8 cellular contexts compared by ENCODE assay signal in genomic region chr12:113260636-113261300, GRCh38. TPM values are rescaled to one million over a fixed set of nuclear protein-coding genes. Genes with fewer than 3 reads are reported as not detected.
DNase-seq lines count a peak whose midpoint lies in the region; ATAC-seq and TF ChIP-seq lines count a peak whose summit lies in the region.
"Had no signal": no experiment of that assay in that cellular context is flagged by ENCODE, and none has a peak within 500 bp of the region (broad histone marks: within the 10 kb centered on the region; RNA-seq: fewer than 3 reads in every experiment).

No MANE protein-coding gene starts in this region.

- H3K4me3 Mint-ChIP-seq in activated T-helper 17 cell treated with anti-CD3 and anti-CD28 coated beads, Interleukin-2, amount 50 U/mL, for 72 hours: no peak overlapping the region
- no peak overlapping the region for H3K4me3 Mint-ChIP-seq in effector memory CD8-positive, alpha-beta T cell

- H3K4me3 ChIP-seq in lung (no peak overlapping the region), testis (no peak overlapping the region)

- DNase-seq in lung (ENCODE audit: low spot score) (no peak), testis (no peak), DMS114 treated with DMSO at 0.1 percent for 48 hours (lab: John Stamatoyannopoulos, UW; ENCODE audit: unreplicated experiment) (no peak)
- no peak for DNase-seq in activated effector memory CD4-positive, alpha-beta T cell treated with anti-CD3 and anti-CD28 coated beads, Interleukin-2, amount 50 U/mL, for 16 hours
- no peak for DNase-seq in effector memory CD8-positive, alpha-beta T cell
- DNase-seq: NCI-H226 had no signal

- no peak for ATAC-seq in activated T-helper 17 cell treated with anti-CD3 and anti-CD28 coated beads, Interleukin-2, amount 50 U/mL, for 72 hours (replicated peaks)
- ATAC-seq in lung (ENCODE audit: insufficient read depth, low FRiP score): no peak
- no peak for ATAC-seq in effector memory CD8-positive, alpha-beta T cell (replicated peaks)

- TF ChIP-seq CTCF in lung (IDR thresholded peaks at IDR 0.05; ENCODE audit: control extremely low read depth, extremely low read depth) (no peak), testis (IDR thresholded peaks at IDR 0.05) (no peak)

- intact Hi-C loops in testis (cut with DNase I; ENCODE audit: low total_unique reads): no loop called here

- H3K4me1 ChIP-seq in lung (ENCODE audit: control insufficient read depth in 2 of 2, insufficient read depth in 2 of 2, low read length in 2 of 2): peaks cover 0 to 11% of the 10 kb centered on the region in 2 donors
- H3K4me1 ChIP-seq in testis: peaks cover 24% of the 10 kb centered on the region

- H3K27ac Mint-ChIP-seq in activated T-helper 17 cell treated with anti-CD3 and anti-CD28 coated beads, Interleukin-2, amount 50 U/mL, for 72 hours: peak overlapping the region; percentile 73
- H3K27ac Mint-ChIP-seq in effector memory CD8-positive, alpha-beta T cell: no peak overlapping the region

- H3K4me1 Mint-ChIP-seq in activated T-helper 17 cell treated with anti-CD3 and anti-CD28 coated beads, Interleukin-2, amount 50 U/mL, for 72 hours: peaks cover 33% of the 10 kb centered on the region
- peaks cover 5 to 15% of the 10 kb centered on the region in 2 donors for H3K4me1 Mint-ChIP-seq in effector memory CD8-positive, alpha-beta T cell (ENCODE audit: low read depth in 2 of 2)

- H3K27ac ChIP-seq in KOPT-K1 (ENCODE audit: low read depth, low read length, poor library complexity, severe bottlenecking): peak overlapping the region; percentile 57
- peak overlapping the region; percentile 15 to 26 for H3K27ac ChIP-seq in lung (ENCODE audit: low read depth in 1 of 2, low read length in 1 of 2)
- peak overlapping the region; percentile 2 to 70 for H3K27ac ChIP-seq in testis

- H3K36me3 Mint-ChIP-seq in activated T-helper 17 cell treated with anti-CD3 and anti-CD28 coated beads, Interleukin-2, amount 50 U/mL, for 72 hours (ENCODE audit: low read depth): peaks cover 18% of the 10 kb centered on the region
- peaks cover 4% of the 10 kb centered on the region for H3K36me3 Mint-ChIP-seq in effector memory CD8-positive, alpha-beta T cell (ENCODE audit: insufficient read depth)

- H3K27me3 Mint-ChIP-seq in activated T-helper 17 cell treated with anti-CD3 and anti-CD28 coated beads, Interleukin-2, amount 50 U/mL, for 72 hours: no peaks in the 10 kb centered on the region
- no peaks in the 10 kb centered on the region for H3K27me3 Mint-ChIP-seq in effector memory CD8-positive, alpha-beta T cell

- H3K9me3 ChIP-seq in KOPT-K1 (ENCODE audit: insufficient read depth, low read length, poor library complexity, severe bottlenecking): no peaks in the 10 kb centered on the region
- no peaks in the 10 kb centered on the region for H3K9me3 ChIP-seq in lung (ENCODE audit: control insufficient read depth in 2 of 2, insufficient read depth in 1 of 2, low read length in 1 of 2)
- no peaks in the 10 kb centered on the region for H3K9me3 ChIP-seq in testis

- H3K9me3 Mint-ChIP-seq in activated T-helper 17 cell treated with anti-CD3 and anti-CD28 coated beads, Interleukin-2, amount 50 U/mL, for 72 hours: no peaks in the 10 kb centered on the region
- H3K9me3 Mint-ChIP-seq in effector memory CD8-positive, alpha-beta T cell: no peaks in the 10 kb centered on the region

- H3K27me3 ChIP-seq in lung (ENCODE audit: control insufficient read depth, insufficient read depth) (no peaks in the 10 kb centered on the region), testis (no peaks in the 10 kb centered on the region)

- TF ChIP-seq POLR2A in testis (IDR thresholded peaks at IDR 0.05): no peak

- 68 to 73% methylated on average over 12 of the region's 12 CpGs for WGBS in lung, 2 donors
- 55 to 69% methylated on average over 12 of the region's 12 CpGs for WGBS in testis, 2 donors

- H3K36me3 ChIP-seq in KOPT-K1 (ENCODE audit: insufficient read depth, low read length): no peaks in the 10 kb centered on the region
- peaks cover 0 to 5% of the 10 kb centered on the region in 2 donors for H3K36me3 ChIP-seq in lung (ENCODE audit: control insufficient read depth in 2 of 2, insufficient read depth in 2 of 2, low read length in 2 of 2)
- H3K36me3 ChIP-seq in testis (ENCODE audit: low read depth, missing control alignments): no peaks in the 10 kb centered on the region

RNA-seq across cellular contexts. Expression of gene TPCN1, which starts 39.5 kb away (rescaled TPM):
- total RNA-seq in activated T-helper 17 cell treated with anti-CD3 and anti-CD28 coated beads, Interleukin-2, amount 50 U/mL, for 72 hours: 10 to 100 TPM; 29.4 to 67.7 TPM
- 10 to 100 TPM; 32.0 to 61.7 TPM for total RNA-seq in lung
- polyA plus RNA-seq in lung: 10 to 100 TPM; 20.8 to 29.4 TPM
- total RNA-seq in testis: 10 to 100 TPM; 48.7 to 73.0 TPM
- polyA plus RNA-seq in testis (ENCODE audit: insufficient read depth, low read depth, low replicate concordance): 33.4 TPM
